8 cellular contexts compared by ENCODE assay signal in genomic region chr1:44616991-44617702, GRCh38. TPM values are rescaled to one million over a fixed set of nuclear protein-coding genes. Genes with fewer than 3 reads are reported as not detected.
A peak's percentile ranks its signal among the peaks of the same experiment; 100 is the strongest.
DNase-seq lines count a peak whose midpoint lies in the region; ATAC-seq and TF ChIP-seq lines count a peak whose summit lies in the region.

No MANE protein-coding gene starts in this region.

- H3K27ac ChIP-seq in adrenal gland (no peak overlapping the region), prostate gland (no peak overlapping the region)

- no peaks in the 10 kb centered on the region for H3K36me3 ChIP-seq in adrenal gland (replicated peaks in 1 of 2)
- no peaks in the 10 kb centered on the region for H3K36me3 ChIP-seq in prostate gland

- no peaks in the 10 kb centered on the region for H3K4me1 Mint-ChIP-seq in T-helper 2 cell treated with Interferon-gamma antibody and Interleukin-4, amounts not matched to agents 5 μg/mL and 100 μg/mL, for 36 hours (ENCODE audit: low read depth)

- no peak for TF ChIP-seq CTCF in adrenal gland (IDR thresholded peaks at IDR 0.05)
- TF ChIP-seq CTCF in prostate gland (IDR thresholded peaks at IDR 0.05), result no peak

- no peaks in the 10 kb centered on the region for H3K9me3 ChIP-seq in adrenal gland (replicated peaks in 1 of 3)
- no peaks in the 10 kb centered on the region for H3K9me3 ChIP-seq in prostate gland

- TF ChIP-seq POLR2A in adrenal gland (IDR thresholded peaks at IDR 0.05), result no peak
- no peak for TF ChIP-seq POLR2A in prostate gland (IDR thresholded peaks at IDR 0.05)

- 16 to 27% (median 21%) methylated on average over 28 to 63 of the region's 63 CpGs for WGBS in adrenal gland, 4 donors
- 24% methylated on average over 63 of the region's 63 CpGs for WGBS in prostate gland

- peak; percentile 60 for ATAC-seq in left ventricle myocardium superior
- no peak for ATAC-seq in activated CD4-positive, CD25-positive, alpha-beta regulatory T cell treated with anti-CD3 and anti-CD28 coated beads, Interleukin-2, amount 50 U/mL, for 24 hours

- H3K4me1 ChIP-seq in adrenal gland (replicated peaks in 1 of 2), result peaks cover 8 to 9% of the 10 kb centered on the region in 2 donors
- no peaks in the 10 kb centered on the region for H3K4me1 ChIP-seq in prostate gland (replicated peaks)

- no peak overlapping the region for H3K4me3 Mint-ChIP-seq in T-helper 2 cell treated with Interferon-gamma antibody and Interleukin-4, amounts not matched to agents 5 μg/mL and 100 μg/mL, for 36 hours

- DNase-seq in ELR (ENCODE audit: low read depth) (peak; percentile 89), adrenal gland (peak in 5 of 7 donors; percentile 46 to 77 (median 65)), left ventricle myocardium superior (peak; percentile 44), prostate gland (ENCODE audit: low spot score) (no peak), NCI-H345 (lab: John Stamatoyannopoulos, UW) (no peak)
- DNase-seq in activated CD4-positive, CD25-positive, alpha-beta regulatory T cell (lab: John Stamatoyannopoulos, UW), result no peak
- DNase-seq in T-helper 2 cell treated with Interferon-gamma antibody and Interleukin-4, amounts not matched to agents 5 μg/mL and 100 μg/mL, for 36 hours (ENCODE audit: low spot score), result no peak

- no peak overlapping the region for H3K27ac Mint-ChIP-seq in T-helper 2 cell treated with Interferon-gamma antibody and Interleukin-4, amounts not matched to agents 5 μg/mL and 100 μg/mL, for 36 hours

- peaks cover 4% of the 10 kb centered on the region for H3K27me3 Mint-ChIP-seq in T-helper 2 cell treated with Interferon-gamma antibody and Interleukin-4, amounts not matched to agents 5 μg/mL and 100 μg/mL, for 36 hours (ENCODE audit: low read depth)

- H3K27me3 ChIP-seq in adrenal gland (no peaks in the 10 kb centered on the region), prostate gland (replicated peaks; ENCODE audit: insufficient read depth) (no peaks in the 10 kb centered on the region)

- H3K36me3 Mint-ChIP-seq in T-helper 2 cell treated with Interferon-gamma antibody and Interleukin-4, amounts not matched to agents 5 μg/mL and 100 μg/mL, for 36 hours (ENCODE audit: low read depth), result no peaks in the 10 kb centered on the region

- no peaks in the 10 kb centered on the region for H3K9me3 Mint-ChIP-seq in T-helper 2 cell treated with Interferon-gamma antibody and Interleukin-4, amounts not matched to agents 5 μg/mL and 100 μg/mL, for 36 hours

- peak overlapping the region in 2 of 4 donors; percentile 11 to 62 for H3K4me3 ChIP-seq in adrenal gland
- peak overlapping the region; percentile 14 to 21 for H3K4me3 ChIP-seq in prostate gland

- intact Hi-C loops in adrenal gland (cut with DNase I) (no loop called here), left ventricle myocardium superior (cut with micrococcal nuclease) (no loop called here), prostate gland (cut with DNase I) (no loop called here)

RNA-seq across cellular contexts. Expression of gene TMEM53, which starts 57.1 kb away (rescaled TPM):
- total RNA-seq in adrenal gland (10 to 100 TPM in 6 of 8 donors, 1 to 10 TPM in 2; 7.2 to 47.4 (median 13.5) TPM), left ventricle myocardium superior (9.1 TPM), prostate gland (1 to 10 TPM; 2.7 to 6.9 TPM)
- 10 to 100 TPM; 10.5 to 13.5 (median 12.1) TPM for polyA plus RNA-seq in adrenal gland

RNA-seq across cellular contexts. Expression of gene ARMH1, which starts 57.4 kb away (rescaled TPM):
- total RNA-seq in adrenal gland, result 10 to 100 TPM in 1 of 8 donors, 1 to 10 TPM in 5, under 1 TPM in 2; 0.18 to 12.4 (median 3.7) TPM
- polyA plus RNA-seq in adrenal gland, result 10 to 100 TPM in 2 of 3 donors, 1 to 10 TPM in 1; 1.8 to 76.0 (median 47.7) TPM
- 0.92 TPM for total RNA-seq in left ventricle myocardium superior
- 1 to 10 TPM; 1.0 to 3.6 TPM for total RNA-seq in prostate gland

Comparison
In these comparisons a context has a peak if more than half of its experiments do, and no peak if none do; other contexts are left out.
1. DNase-seq: peak in ELR (single experiment), adrenal gland (5 of 7) and left ventricle myocardium superior (single experiment); none in prostate gland (single experiment), activated CD4-positive, CD25-positive, alpha-beta regulatory T cell (0 of 4), NCI-H345 (single experiment) and T-helper 2 cell treated with Interferon-gamma antibody and Interleukin-4, amounts not matched to agents 5 μg/mL and 100 μg/mL, for 36 hours (single experiment).